Comparison of ENCODE assay signal across 18 cellular contexts in genomic region chr7:24721378-24722030, GRCh38. TPM values are rescaled to one million over a fixed set of nuclear protein-coding genes. Genes with fewer than 3 reads are reported as not detected.
DNase-seq lines count a peak whose midpoint lies in the region; ATAC-seq and TF ChIP-seq lines count a peak whose summit lies in the region.
"Had no signal": no experiment of that assay in that cellular context is flagged by ENCODE, and none has a peak within 500 bp of the region (broad histone marks: within the 10 kb centered on the region; RNA-seq: fewer than 3 reads in every experiment).

No MANE protein-coding gene starts in this region.

- H3K9me3 ChIP-seq in BLaER1 treated with 17β-estradiol and CSF1 and Interleukin-3, amounts not matched to agents 10 nM and 100 nM (replicated peaks in 1 of 11): no peaks in the 10 kb centered on the region
- H3K9me3 ChIP-seq in mammary epithelial cell (replicated peaks; ENCODE audit: insufficient read depth, low read length): no peaks in the 10 kb centered on the region
- no peaks in the 10 kb centered on the region for H3K9me3 ChIP-seq in osteoblast (ENCODE audit: low read depth, low read length)

- in situ Hi-C loops in mammary epithelial cell (cut with MboI; ENCODE audit: low sequenced_read_pairs in 2 of 2): no loop called here

- intact Hi-C loops in mammary epithelial cell (cut with micrococcal nuclease): loop anchor here (1.0 to 5.0 kb wide), 3 partner anchors 34 to 376 kb away; no protein-coding TSS in a partner anchor

- no peak overlapping the region for H3K9ac ChIP-seq in BLaER1 treated with 17β-estradiol and CSF1 and Interleukin-3, amounts not matched to agents 10 nM and 100 nM
- H3K9ac ChIP-seq in mammary epithelial cell (ENCODE audit: insufficient read depth, low read length): no peak overlapping the region

- 50% methylated on average over 13 of the region's 13 CpGs for WGBS in mammary epithelial cell (ENCODE audit: low coverage, missing lambda C conversion rate)

- no peaks in the 10 kb centered on the region for H3K36me3 ChIP-seq in BLaER1 treated with 17β-estradiol and CSF1 and Interleukin-3, amounts not matched to agents 10 nM and 100 nM
- H3K36me3 ChIP-seq in mammary epithelial cell (ENCODE audit: insufficient read depth, low read length): peaks cover 8% of the 10 kb centered on the region
- no peaks in the 10 kb centered on the region for H3K36me3 ChIP-seq in osteoblast (ENCODE audit: insufficient read depth, low read length)

- H3K4me3 ChIP-seq in BLaER1 treated with 17β-estradiol and CSF1 and Interleukin-3, amounts not matched to agents 10 nM and 100 nM: no peak overlapping the region
- no peak overlapping the region for H3K4me3 ChIP-seq in mammary epithelial cell (replicated peaks in 1 of 3; ENCODE audit: insufficient read depth in 1 of 3, low read depth in 2 of 3, low read length in 3 of 3)
- no peak overlapping the region for H3K4me3 ChIP-seq in osteoblast (ENCODE audit: insufficient read depth, low read length)

- dilution Hi-C loops in mammary epithelial cell (cut with HindIII; ENCODE audit: low sequenced_read_pairs): no loop called here

- peak overlapping the region; percentile 39 to 91 (median 82); a peak in 21 of 22 replicates for H3K4me2 ChIP-seq in BLaER1 treated with 17β-estradiol and CSF1 and Interleukin-3, amounts not matched to agents 10 nM and 100 nM
- H3K4me2 ChIP-seq in mammary epithelial cell (ENCODE audit: insufficient read depth, low read depth, low read length) (peak overlapping the region; percentile 24), osteoblast (ENCODE audit: insufficient read depth, low read length) (no peak overlapping the region)

- TF ChIP-seq RAD21 in Ishikawa (IDR thresholded peaks at IDR 0.05; ENCODE audit: low read depth): 0 out of 2 replicates have a peak, but pooled peaks have one; percentile 1

- CTCF ChIA-PET in mammary epithelial cell (lab: Charles Lee; ENCODE audit: low non-redundant PET): no interaction called here

- peaks cover 0 to 18% (median 0%) of the 10 kb centered on the region in 11 experiments; a peak in 5 of 22 replicates for H4K20me1 ChIP-seq in BLaER1 treated with 17β-estradiol and CSF1 and Interleukin-3, amounts not matched to agents 10 nM and 100 nM
- H4K20me1 ChIP-seq in mammary epithelial cell (ENCODE audit: insufficient read depth, low read length) (peaks cover 2% of the 10 kb centered on the region), osteoblast (ENCODE audit: insufficient read depth, low read length) (peaks cover 3% of the 10 kb centered on the region)

- BruUV-seq in mammary epithelial cell (replicated peaks; lab: Mats Ljungman, UMichigan): no TSS peak

- H2AFZ ChIP-seq in mammary epithelial cell (ENCODE audit: low read depth, low read length) (no peak overlapping the region), osteoblast (ENCODE audit: low read length) (peak overlapping the region; percentile 29)

- H3K27ac ChIP-seq in BLaER1 treated with 17β-estradiol and CSF1 and Interleukin-3, amounts not matched to agents 10 nM and 100 nM: peak overlapping the region in 1 of 11 experiments; percentile 24; a peak in 1 of 22 replicates
- H3K27ac ChIP-seq in mammary epithelial cell (ENCODE audit: insufficient read depth, low read depth, low read length): no peak overlapping the region
- H3K27ac ChIP-seq in osteoblast (ENCODE audit: low read depth, low read length): no peak overlapping the region
- H3K27ac ChIP-seq: VCaP had no signal

- peaks cover 24 to 93% (median 76%) of the 10 kb centered on the region in 10 experiments for H3K4me1 ChIP-seq in BLaER1 treated with 17β-estradiol and CSF1 and Interleukin-3, amounts not matched to agents 10 nM and 100 nM
- H3K4me1 ChIP-seq in mammary epithelial cell (ENCODE audit: insufficient read depth, low read length) (peaks cover 15% of the 10 kb centered on the region), osteoblast (ENCODE audit: insufficient read depth, low read length) (no peaks in the 10 kb centered on the region)

- TF ChIP-seq EP300 in Ishikawa (IDR thresholded peaks at IDR 0.05; ENCODE audit: borderline replicate concordance): no peak

- peak in 1 of 2 donors; percentile 20 for TF ChIP-seq CTCF in mammary epithelial cell (conservative IDR thresholded peaks at IDR 0.05 in 1 of 2, IDR thresholded peaks at IDR 0.05 in 1 of 2; ENCODE audit: extremely low read depth in 1 of 2, insufficient read depth in 1 of 2, low read depth in 1 of 2, low read length in 2 of 2)
- no peak for TF ChIP-seq CTCF in osteoblast (IDR thresholded peaks at IDR 0.05; ENCODE audit: extremely low read depth, low read depth, low read length)

- no peak for ATAC-seq in HG03039 (IDR thresholded peaks at IDR 0.05; ENCODE audit: unreplicated experiment)
- ATAC-seq: activated CD8-positive, alpha-beta T cell treated with anti-CD3 and anti-CD28 coated beads, Interleukin-2, amount 10 ng/mL, durations not matched to agents 7 days and 5 days; T-cell had no signal

- H3K79me2 ChIP-seq in mammary epithelial cell (ENCODE audit: insufficient read depth, low read length): peaks cover 27% of the 10 kb centered on the region
- H3K79me2 ChIP-seq in osteoblast (ENCODE audit: insufficient read depth, low read length): no peaks in the 10 kb centered on the region

- peaks cover 0 to 41% (median 22%) of the 10 kb centered on the region in 11 experiments; a peak in 15 of 22 replicates for H3K27me3 ChIP-seq in BLaER1 treated with 17β-estradiol and CSF1 and Interleukin-3, amounts not matched to agents 10 nM and 100 nM
- H3K27me3 ChIP-seq in mammary epithelial cell (ENCODE audit: insufficient read depth, low read length) (no peaks in the 10 kb centered on the region), osteoblast (ENCODE audit: insufficient read depth, low read length) (no peaks in the 10 kb centered on the region)

- peak; percentile 62 for DNase-seq in mammary epithelial cell
- DNase-seq in osteoblast (ENCODE audit: insufficient read length, low spot score, missing footprints): no peak
- no peak for DNase-seq in NCI-H510A (lab: John Stamatoyannopoulos, UW)
- no peak for DNase-seq in NCI-H1930 (lab: John Stamatoyannopoulos, UW)
- no peak for DNase-seq in D341Med (ENCODE audit: low spot score)
- DNase-seq: activated CD8-positive, alpha-beta T cell treated with anti-CD3 and anti-CD28 coated beads, Interleukin-2, amount 10 ng/mL, durations not matched to agents 7 days and 5 days; caudate nucleus; effector CD4-positive, alpha-beta T cell; H7; kidney; NCI-H1694; NCI-H524; stimulated activated CD4-positive, alpha-beta T cell treated with anti-CD3 and anti-CD28 coated beads, Interleukin-4, amount 100 ng/mL, for 4 hours; T-cell had no signal

TF ChIP-seq in Ishikawa, 13 proteins besides CTCF, POLR2A, EP300 and RAD21:
- TF ChIP-seq USF1 (IDR thresholded peaks at IDR 0.05): peak; percentile 50; the same call in 1 of the 2 replicates
- TF ChIP-seq EGR1 (IDR thresholded peaks at IDR 0.05): no peak
- no peak for TF ChIP-seq TCF12 (IDR thresholded peaks at IDR 0.05; ENCODE audit: low read depth)
- TF ChIP-seq REST (IDR thresholded peaks at IDR 0.05; ENCODE audit: low read depth): no peak

RNA-seq across cellular contexts. Expression of gene GSDME, which starts 35.8 kb away (rescaled TPM):
- total RNA-seq in mammary epithelial cell (10 to 100 TPM; 76.8 to 95.6 TPM), osteoblast (42.3 and 44.5 TPM in 2 replicates)
- polyA plus RNA-seq in mammary epithelial cell: 56.3 TPM
- polyA minus RNA-seq in mammary epithelial cell: 84.2 TPM
